19 cellular contexts compared by ENCODE assay signal in genomic region chr10:75207868-75208167, GRCh38. TPM values are rescaled to one million over a fixed set of nuclear protein-coding genes. Genes with fewer than 3 reads are reported as not detected.
DNase-seq lines count a peak whose midpoint lies in the region; ATAC-seq and TF ChIP-seq lines count a peak whose summit lies in the region.
"Had no signal": no experiment of that assay in that cellular context is flagged by ENCODE, and none has a peak within 500 bp of the region (broad histone marks: within the 10 kb centered on the region; RNA-seq: fewer than 3 reads in every experiment).

No MANE protein-coding gene starts in this region.

- H3K27me3 Mint-ChIP-seq in natural killer cell (ENCODE audit: low read depth in 2 of 2) (no peaks in the 10 kb centered on the region), endodermal cell (ENCODE audit: insufficient read depth) (no peaks in the 10 kb centered on the region), nephron (ENCODE audit: low read depth) (no peaks in the 10 kb centered on the region)
- no peaks in the 10 kb centered on the region for H3K27me3 Mint-ChIP-seq in natural killer cell treated with Interleukin-12 subunit alpha and Interleukin-12 subunit beta and Interleukin-15 and Interleukin-18, amount 100 ng/mL, for 72 hours

- no peaks in the 10 kb centered on the region for H3K36me3 Mint-ChIP-seq in natural killer cell
- H3K36me3 Mint-ChIP-seq in natural killer cell treated with Interleukin-12 subunit alpha and Interleukin-12 subunit beta and Interleukin-15 and Interleukin-18, amount 100 ng/mL, for 72 hours = peaks cover 14% of the 10 kb centered on the region
- H3K36me3 Mint-ChIP-seq in endodermal cell (ENCODE audit: low read depth) = peaks cover 16% of the 10 kb centered on the region
- peaks cover 16% of the 10 kb centered on the region for H3K36me3 Mint-ChIP-seq in nephron (ENCODE audit: low read depth)

- no peaks in the 10 kb centered on the region for H3K9me3 ChIP-seq in endodermal cell (ENCODE audit: control insufficient read depth, low read length)
- H3K9me3 ChIP-seq in vagina = no peaks in the 10 kb centered on the region
- H3K9me3 ChIP-seq: testis had no signal

- H3K9me3 Mint-ChIP-seq in natural killer cell (no peaks in the 10 kb centered on the region), endodermal cell (no peaks in the 10 kb centered on the region), nephron (no peaks in the 10 kb centered on the region)
- no peaks in the 10 kb centered on the region for H3K9me3 Mint-ChIP-seq in natural killer cell treated with Interleukin-12 subunit alpha and Interleukin-12 subunit beta and Interleukin-15 and Interleukin-18, amount 100 ng/mL, for 72 hours

- H3K4me1 Mint-ChIP-seq in natural killer cell (peaks cover 16 to 24% of the 10 kb centered on the region in 2 donors), endodermal cell (peaks cover 51% of the 10 kb centered on the region), nephron (peaks cover 40% of the 10 kb centered on the region)
- H3K4me1 Mint-ChIP-seq in natural killer cell treated with Interleukin-12 subunit alpha and Interleukin-12 subunit beta and Interleukin-15 and Interleukin-18, amount 100 ng/mL, for 72 hours (ENCODE audit: low read depth in 2 of 2) = peaks cover 20 to 23% of the 10 kb centered on the region in 2 donors

- DNase-seq in natural killer cell = no peak
- DNase-seq in natural killer cell treated with Interleukin-12 subunit alpha and Interleukin-12 subunit beta and Interleukin-15 and Interleukin-18, amount 100 ng/mL, for 72 hours (ENCODE audit: low spot score) = no peak
- no peak for DNase-seq in endodermal cell
- DNase-seq in vagina (ENCODE audit: extremely low spot score in 2 of 2) = no peak
- DNase-seq in DMS 273 treated with DMSO at 0.1 percent for 48 hours (lab: John Stamatoyannopoulos, UW) = no peak
- no peak for DNase-seq in SHP77 treated with DMSO at 0.1 percent for 48 hours (lab: John Stamatoyannopoulos, UW)
- DNase-seq in H4 (ENCODE audit: low spot score) = no peak
- DNase-seq: activated CD4-positive, alpha-beta T cell treated with anti-CD3 and anti-CD28 coated beads, Interleukin-2, amount 50 U/mL, for 48 hours; activated effector memory CD4-positive, alpha-beta T cell treated with Interleukin-2 at 50 U/mL for 16 hours; Calu3; MM.1S; NCI-H2029 treated with DMSO at 0.1 percent for 48 hours; NCI-H510A; nucleus accumbens; stimulated activated CD4-positive, alpha-beta T cell treated with anti-CD3 and anti-CD28 coated beads, Interleukin-4, amount 100 ng/mL, for 24 hours; stimulated activated CD8-positive, alpha-beta memory T cell treated with anti-CD3 and anti-CD28 coated beads, Interleukin-4, amount 100 ng/mL, for 48 hours; testis had no signal

- no peak for ATAC-seq in natural killer cell
- ATAC-seq in natural killer cell treated with Interleukin-12 subunit alpha and Interleukin-12 subunit beta and Interleukin-15 and Interleukin-18, amount 100 ng/mL, for 72 hours = no peak
- ATAC-seq: sciatic nerve had no signal

- H3K27me3 ChIP-seq in endodermal cell (ENCODE audit: control insufficient read depth, insufficient read depth, low read length, poor library complexity, severe bottlenecking) (no peaks in the 10 kb centered on the region), vagina (no peaks in the 10 kb centered on the region)
- H3K27me3 ChIP-seq: testis had no signal

- H3K4me3 Mint-ChIP-seq in natural killer cell = peak overlapping the region; percentile 49
- no peak overlapping the region for H3K4me3 Mint-ChIP-seq in natural killer cell treated with Interleukin-12 subunit alpha and Interleukin-12 subunit beta and Interleukin-15 and Interleukin-18, amount 100 ng/mL, for 72 hours
- H3K4me3 Mint-ChIP-seq in endodermal cell = peak overlapping the region; percentile 18
- peak overlapping the region; percentile 71 to 84 (median 83) for H3K4me3 Mint-ChIP-seq in nephron

- TF ChIP-seq POLR2A in vagina (IDR thresholded peaks at IDR 0.05) = no peak

- H3K36me3 ChIP-seq in endodermal cell (ENCODE audit: control insufficient read depth, insufficient read depth, low read length) (peaks cover 14% of the 10 kb centered on the region), vagina (peaks cover 0 to 6% of the 10 kb centered on the region in 2 donors)

- TF ChIP-seq CTCF in natural killer cell (IDR thresholded peaks at IDR 0.05) = no peak
- no peak for TF ChIP-seq CTCF in endodermal cell (conservative IDR thresholded peaks at IDR 0.05)
- TF ChIP-seq CTCF in nephron (IDR thresholded peaks at IDR 0.05; ENCODE audit: unreplicated experiment in 3 of 3) = no peak
- TF ChIP-seq CTCF in vagina (IDR thresholded peaks at IDR 0.05) = no peak

- peak overlapping the region; percentile 33 for H3K4me3 ChIP-seq in endodermal cell (ENCODE audit: low read length)
- H3K4me3 ChIP-seq in vagina = no peak overlapping the region
- H3K4me3 ChIP-seq: testis had no signal

- peak overlapping the region; percentile 1 for H3K9ac ChIP-seq in endodermal cell (ENCODE audit: extremely low read depth, low read length, poor library complexity, severe bottlenecking)

- WGBS in endodermal cell (ENCODE audit: insufficient coverage in 1 of 2, insufficient read length in 1 of 2), 2 experiments = 73% methylated on average over 1 of the region's 1 CpG; no CpG with 5 or more reads in 1 of the 2 experiments

- peak overlapping the region in 1 of 2 donors; percentile 56 for H3K27ac Mint-ChIP-seq in natural killer cell
- peak overlapping the region in 1 of 2 donors; percentile 34 for H3K27ac Mint-ChIP-seq in natural killer cell treated with Interleukin-12 subunit alpha and Interleukin-12 subunit beta and Interleukin-15 and Interleukin-18, amount 100 ng/mL, for 72 hours
- peak overlapping the region; percentile 87 for H3K27ac Mint-ChIP-seq in endodermal cell
- peak overlapping the region; percentile 90 to 94 (median 94) for H3K27ac Mint-ChIP-seq in nephron

- H3K4me1 ChIP-seq in endodermal cell (ENCODE audit: control insufficient read depth, insufficient read depth, low read length) (peaks cover 17% of the 10 kb centered on the region), vagina (peaks cover 42% of the 10 kb centered on the region)

- intact Hi-C loops in natural killer cell (cut with micrococcal nuclease) (no loop called here), vagina (cut with DNase I) (no loop called here)

- H3K27ac ChIP-seq in endodermal cell (ENCODE audit: low read depth, low read length) = no peak overlapping the region
- H3K27ac ChIP-seq in vagina = peak overlapping the region; percentile 99

RNA-seq across cellular contexts. Expression of gene VDAC2, which starts 2.8 kb away (rescaled TPM):
- total RNA-seq in natural killer cell = 100 to 1,000 TPM; 110 to 124 (median 117) TPM
- total RNA-seq in natural killer cell treated with Interleukin-12 subunit alpha and Interleukin-12 subunit beta and Interleukin-15 and Interleukin-18, amount 100 ng/mL, for 72 hours = 100 to 1,000 TPM; 160 to 187 TPM
- 100 to 1,000 TPM; 277 to 292 TPM for total RNA-seq in endodermal cell
- polyA plus RNA-seq in endodermal cell (2013, experiment 1 of 2) = 259 TPM
- polyA plus RNA-seq in endodermal cell (2013, experiment 2 of 2) = 244 TPM
- 127 TPM for total RNA-seq in vagina
- total RNA-seq in H4 (2014; rRNA removed; shearing (Covaris generic)) = 230 and 259 TPM in 2 replicates

RNA-seq across cellular contexts. Expression of gene COMTD1, which starts 27.9 kb away (rescaled TPM):
- 10 to 100 TPM; 19.9 to 25.1 (median 20.1) TPM for total RNA-seq in natural killer cell
- total RNA-seq in natural killer cell treated with Interleukin-12 subunit alpha and Interleukin-12 subunit beta and Interleukin-15 and Interleukin-18, amount 100 ng/mL, for 72 hours = 10 to 100 TPM; 22.3 to 58.9 TPM
- total RNA-seq in endodermal cell = 10 to 100 TPM in 1 of 2 donors, 1 to 10 TPM in 1; 9.6 to 14.4 TPM
- polyA plus RNA-seq in endodermal cell (2013, experiment 1 of 2) = 9.8 TPM
- polyA plus RNA-seq in endodermal cell (2013, experiment 2 of 2) = 9.0 TPM
- total RNA-seq in vagina = 80.0 TPM
- total RNA-seq in H4 (2014; rRNA removed; shearing (Covaris generic)) = 7.9 and 19.9 TPM in 2 replicates
